In the genomic region with DNA sequence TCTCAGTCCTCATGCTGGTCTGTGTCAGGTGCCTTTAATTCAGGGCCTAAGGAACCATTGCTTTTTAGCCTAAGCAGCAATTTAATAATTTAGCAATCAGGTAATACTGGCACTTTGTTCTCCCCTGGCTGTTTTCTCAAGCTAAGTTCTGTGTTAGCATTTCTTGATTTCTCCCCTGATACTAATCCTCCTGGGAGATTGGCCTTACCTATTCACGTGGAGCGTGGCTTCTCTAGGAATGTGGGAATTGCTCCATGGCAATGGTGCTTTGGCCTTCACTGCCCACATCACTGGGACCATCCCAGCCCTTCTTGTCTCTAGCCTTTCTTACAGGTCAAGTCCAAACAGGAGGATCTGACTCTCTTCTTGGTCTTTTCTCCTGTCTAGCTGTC, we compare ENCODE assay signal across 1 cellular context.
TF ChIP-seq lines count a peak whose summit lies in the region.

No MANE protein-coding gene starts in this region.

TF ChIP-seq in HCT116, 20 proteins besides CTCF, POLR2A, EP300 and RAD21:
- TF ChIP-seq, protein P1, sequence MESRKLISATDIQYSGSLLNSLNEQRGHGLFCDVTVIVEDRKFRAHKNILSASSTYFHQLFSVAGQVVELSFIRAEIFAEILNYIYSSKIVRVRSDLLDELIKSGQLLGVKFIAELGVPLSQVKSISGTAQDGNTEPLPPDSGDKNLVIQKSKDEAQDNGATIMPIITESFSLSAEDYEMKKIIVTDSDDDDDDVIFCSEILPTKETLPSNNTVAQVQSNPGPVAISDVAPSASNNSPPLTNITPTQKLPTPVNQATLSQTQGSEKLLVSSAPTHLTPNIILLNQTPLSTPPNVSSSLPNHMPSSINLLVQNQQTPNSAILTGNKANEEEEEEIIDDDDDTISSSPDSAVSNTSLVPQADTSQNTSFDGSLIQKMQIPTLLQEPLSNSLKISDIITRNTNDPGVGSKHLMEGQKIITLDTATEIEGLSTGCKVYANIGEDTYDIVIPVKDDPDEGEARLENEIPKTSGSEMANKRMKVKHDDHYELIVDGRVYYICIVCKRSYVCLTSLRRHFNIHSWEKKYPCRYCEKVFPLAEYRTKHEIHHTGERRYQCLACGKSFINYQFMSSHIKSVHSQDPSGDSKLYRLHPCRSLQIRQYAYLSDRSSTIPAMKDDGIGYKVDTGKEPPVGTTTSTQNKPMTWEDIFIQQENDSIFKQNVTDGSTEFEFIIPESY (IDR thresholded peaks at IDR 0.05; ENCODE audit: extremely low read depth, insufficient replicate concordance, low read length): no peak
- TF ChIP-seq, protein P2, sequence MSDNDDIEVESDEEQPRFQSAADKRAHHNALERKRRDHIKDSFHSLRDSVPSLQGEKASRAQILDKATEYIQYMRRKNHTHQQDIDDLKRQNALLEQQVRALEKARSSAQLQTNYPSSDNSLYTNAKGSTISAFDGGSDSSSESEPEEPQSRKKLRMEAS (IDR thresholded peaks at IDR 0.05): no peak
- TF ChIP-seq ZNF274 (IDR thresholded peaks at IDR 0.05; ENCODE audit: low read depth, low read length): no peak
- TF ChIP-seq CBX3 (IDR thresholded peaks at IDR 0.05; ENCODE audit: low read depth): no peak; the same call in 1 of the 2 replicates
- TF ChIP-seq SRF (IDR thresholded peaks at IDR 0.05; ENCODE audit: low read depth): no peak
- TF ChIP-seq ELF1 (IDR thresholded peaks at IDR 0.05; ENCODE audit: borderline replicate concordance, low read depth): no peak
- no peak for TF ChIP-seq ZFX (IDR thresholded peaks at IDR 0.05)
- no peak for TF ChIP-seq POLR2AphosphoS5 (IDR thresholded peaks at IDR 0.05; ENCODE audit: low read depth, low read length)
- TF ChIP-seq YY1 (IDR thresholded peaks at IDR 0.05; ENCODE audit: extremely low read depth, insufficient replicate concordance, low read depth, low read length): no peak
- TF ChIP-seq TCF7L2 (IDR thresholded peaks at IDR 0.05; ENCODE audit: borderline replicate concordance, extremely low read depth, insufficient read depth, insufficient read length): no peak
- no peak for TF ChIP-seq REST (IDR thresholded peaks at IDR 0.05; ENCODE audit: low read depth)
- TF ChIP-seq FOSL1 (IDR thresholded peaks at IDR 0.05; ENCODE audit: low read depth): no peak
TF ChIP-seq in HCT116: peak in this region for 0.
